ENCODE assay signal across 14 cellular contexts in genomic region chr15:85454403-85454802, GRCh38.
DNase-seq lines count a peak whose midpoint lies in the region; ATAC-seq and TF ChIP-seq lines count a peak whose summit lies in the region.
"Had no signal": no experiment of that assay in that cellular context is flagged by ENCODE, and none has a peak within 500 bp of the region (broad histone marks: within the 10 kb centered on the region; RNA-seq: fewer than 3 reads in every experiment).

No MANE protein-coding gene starts in this region.

- TF ChIP-seq EP300 in transverse colon (IDR thresholded peaks at IDR 0.05; ENCODE audit: low read depth), result no peak

- ATAC-seq in activated T-cell treated with anti-CD3 and anti-CD28 coated beads, Interleukin-2, amount 50 U/mL, for 72 hours (replicated peaks in 1 of 2), result no peak
- ATAC-seq in left lobe of liver (peak; percentile 58), GM18519 (IDR thresholded peaks at IDR 0.05; ENCODE audit: low FRiP score, unreplicated experiment) (no peak)
- ATAC-seq in activated T-helper 17 cell treated with anti-CD3 and anti-CD28 coated beads, Interleukin-2, amount 50 U/mL, for 72 hours (replicated peaks), result no peak
- ATAC-seq: gastrocnemius medialis had no signal

- in situ Hi-C loops in transverse colon (cut with MboI; ENCODE audit: low pct_ligation_motif_present in 1 of 4, low pct_unique_long_range_greater_than_20kb in 1 of 4, low sequenced_read_pairs in 3 of 4), result no loop called here

- CTCF ChIA-PET in RWPE1 (lab: Yijun Ruan, JAX), result no interaction called here

- no peak overlapping the region for H3K4me3 ChIP-seq in transverse colon
- H3K4me3 ChIP-seq: gastrocnemius medialis, HAP-1, ovary had no signal

- H3K9me3 ChIP-seq in transverse colon, result peaks cover 17 to 19% of the 10 kb centered on the region in 2 donors
- H3K9me3 ChIP-seq: ovary had no signal

- TF ChIP-seq CTCF in RWPE1 (conservative IDR thresholded peaks at IDR 0.05; ENCODE audit: low read depth) (no peak), transverse colon (IDR thresholded peaks at IDR 0.05) (no peak)

- H3K27me3 Mint-ChIP-seq in activated T-cell treated with anti-CD3 and anti-CD28 coated beads, Interleukin-2, amount 50 U/mL, for 72 hours (ENCODE audit: low read depth), result no peaks in the 10 kb centered on the region
- no peaks in the 10 kb centered on the region for H3K27me3 Mint-ChIP-seq in activated T-helper 17 cell treated with anti-CD3 and anti-CD28 coated beads, Interleukin-2, amount 50 U/mL, for 72 hours

- peaks cover 20 to 24% of the 10 kb centered on the region in 2 donors for H3K9me3 Mint-ChIP-seq in activated T-cell treated with anti-CD3 and anti-CD28 coated beads, Interleukin-2, amount 50 U/mL, for 72 hours
- peaks cover 9% of the 10 kb centered on the region for H3K9me3 Mint-ChIP-seq in activated T-helper 17 cell treated with anti-CD3 and anti-CD28 coated beads, Interleukin-2, amount 50 U/mL, for 72 hours

- POLR2A ChIA-PET in RWPE1 (lab: Yijun Ruan, JAX; ENCODE audit: low non-redundant PET), result no interaction called here

- H3K27me3 ChIP-seq in transverse colon, result no peaks in the 10 kb centered on the region
- H3K27me3 ChIP-seq: gastrocnemius medialis, ovary had no signal

- H3K27ac ChIP-seq in RWPE1 (peak overlapping the region; percentile 26), transverse colon (peak overlapping the region; percentile 35 to 66 (median 54))
- H3K27ac ChIP-seq: 22Rv1, gastrocnemius medialis, ovary had no signal

- peaks cover 35% of the 10 kb centered on the region for H3K4me1 Mint-ChIP-seq in activated T-cell treated with anti-CD3 and anti-CD28 coated beads, Interleukin-2, amount 50 U/mL, for 72 hours (ENCODE audit: low read depth)
- peaks cover 44% of the 10 kb centered on the region for H3K4me1 Mint-ChIP-seq in activated T-helper 17 cell treated with anti-CD3 and anti-CD28 coated beads, Interleukin-2, amount 50 U/mL, for 72 hours

- H3K4me1 ChIP-seq in transverse colon, result peaks cover 0 to 53% (median 11%) of the 10 kb centered on the region in 4 donors

- no peaks in the 10 kb centered on the region for H3K36me3 ChIP-seq in transverse colon
- H3K36me3 ChIP-seq: gastrocnemius medialis, HAP-1, ovary had no signal

- H3K4me3 Mint-ChIP-seq in activated T-cell treated with anti-CD3 and anti-CD28 coated beads, Interleukin-2, amount 50 U/mL, for 72 hours, result no peak overlapping the region
- no peak overlapping the region for H3K4me3 Mint-ChIP-seq in activated T-helper 17 cell treated with anti-CD3 and anti-CD28 coated beads, Interleukin-2, amount 50 U/mL, for 72 hours

- H3K27ac Mint-ChIP-seq in activated T-cell treated with anti-CD3 and anti-CD28 coated beads, Interleukin-2, amount 50 U/mL, for 72 hours, result peak overlapping the region; percentile 12
- H3K27ac Mint-ChIP-seq in activated T-helper 17 cell treated with anti-CD3 and anti-CD28 coated beads, Interleukin-2, amount 50 U/mL, for 72 hours, result no peak overlapping the region

- intact Hi-C loops in transverse colon (cut with DNase I; ENCODE audit: low total_unique reads), result no loop called here

- no peak for DNase-seq in activated T-cell treated with anti-CD3 and anti-CD28 coated beads, Interleukin-2, amount 50 U/mL, for 72 hours
- DNase-seq in activated T-cell treated with anti-CD3 and anti-CD28 coated beads, Interleukin-2, amount 50 U/mL, for 48 hours, result no peak
- DNase-seq in RWPE1 (ENCODE audit: low spot score), result no peak
- DNase-seq in left lobe of liver (ENCODE audit: low spot score), result no peak
- DNase-seq in transverse colon, result no peak
- no peak for DNase-seq in NCI-H2227 treated with DMSO at 0.1 percent for 48 hours (lab: John Stamatoyannopoulos, UW)
- DNase-seq: activated naive CD4-positive, alpha-beta T cell treated with Interleukin-2 at 50 U/mL for 16 hours; gastrocnemius medialis; NCI-H1092 treated with DMSO at 0.1 percent for 48 hours; ovary had no signal

- WGBS in transverse colon (ENCODE audit: low coverage in 1 of 2), 2 donors, result 42 to 59% methylated on average over 6 to 7 of the region's 7 CpGs

- peaks cover 21 to 30% of the 10 kb centered on the region in 2 donors for H3K36me3 Mint-ChIP-seq in activated T-cell treated with anti-CD3 and anti-CD28 coated beads, Interleukin-2, amount 50 U/mL, for 72 hours (ENCODE audit: insufficient read depth in 2 of 2)
- no peaks in the 10 kb centered on the region for H3K36me3 Mint-ChIP-seq in activated T-helper 17 cell treated with anti-CD3 and anti-CD28 coated beads, Interleukin-2, amount 50 U/mL, for 72 hours (ENCODE audit: low read depth)

- TF ChIP-seq POLR2A in transverse colon (IDR thresholded peaks at IDR 0.05), result no peak
